9 cellular contexts compared by ENCODE assay signal in the genomic region with DNA sequence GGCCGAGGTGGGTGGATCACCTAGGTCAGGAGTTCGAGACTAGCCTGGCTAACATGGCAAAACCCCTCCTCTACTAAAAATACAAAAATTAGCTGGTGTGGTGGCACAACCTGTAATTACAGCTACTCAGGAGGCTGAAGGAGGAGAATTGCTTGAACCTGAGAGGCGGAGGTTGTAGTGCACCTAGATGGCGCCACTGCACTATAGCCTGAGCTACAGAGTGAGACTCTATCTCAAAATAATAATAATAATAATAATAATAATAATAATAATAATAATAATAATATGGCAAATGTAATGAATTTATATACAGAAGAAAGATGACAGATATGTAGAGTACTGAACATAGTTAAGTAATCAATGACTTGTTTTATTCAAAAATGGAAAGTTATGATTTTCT. TPM values are rescaled to one million over a fixed set of nuclear protein-coding genes. Genes with fewer than 3 reads are reported as not detected.
A peak's percentile ranks its signal among the peaks of the same experiment; 100 is the strongest.
DNase-seq lines count a peak whose midpoint lies in the region; FAIRE-seq and TF ChIP-seq lines count a peak whose summit lies in the region.
"Not testable (repeated sequence)": the region's sequence is repeated elsewhere in the genome, so short reads cannot be mapped to it uniquely, and the experiment has no call there.
"Had no signal": no experiment of that assay in that cellular context is flagged by ENCODE, and none has a peak within 500 bp of the region (broad histone marks: within the 10 kb centered on the region; RNA-seq: fewer than 3 reads in every experiment).

No MANE protein-coding gene starts in this region.

- H3K36me3 ChIP-seq in astrocyte (ENCODE audit: insufficient read depth, low read length); stomach: not testable (repeated sequence)

- intact Hi-C loops in stomach (cut with DNase I; ENCODE audit: low total_unique reads) = not testable (repeated sequence)

- not testable (repeated sequence) for H3K27ac ChIP-seq in astrocyte (ENCODE audit: low read depth, low read length); stomach

- not testable (repeated sequence) for H4K20me1 ChIP-seq in astrocyte (ENCODE audit: insufficient read depth, low read length)

- DNase-seq in D721Med (ENCODE audit: insufficient read length, low spot score); HFFc6; astrocyte (ENCODE audit: low read depth); fibroblast of mammary gland (ENCODE audit: low read depth): not testable (repeated sequence)
- DNase-seq in NCI-H69 (lab: John Stamatoyannopoulos, UW) (peak; percentile 51), nephron progenitor cell (peak; percentile 39), stomach (peak; percentile 27)
- DNase-seq in activated CD4-positive, CD25-positive, alpha-beta regulatory T cell treated with anti-CD3 and anti-CD28 coated beads, Interleukin-2, amount 50 U/mL, for 72 hours = peak; percentile 32

- TF ChIP-seq POLR2A in stomach (IDR thresholded peaks at IDR 0.05) = not testable (repeated sequence)

- TF ChIP-seq CTCF in D721Med (IDR thresholded peaks at IDR 0.05; ENCODE audit: insufficient read depth, missing control alignments) (peak; percentile 38), HFFc6 (IDR thresholded peaks at IDR 0.05) (peak; percentile 64; the same call in 1 of the 2 replicates), astrocyte (IDR thresholded peaks at IDR 0.05; ENCODE audit: insufficient read depth, low read depth, low read length) (peak; percentile 14), fibroblast of mammary gland (conservative IDR thresholded peaks at IDR 0.05; ENCODE audit: control insufficient read depth, insufficient read depth, low read depth, low read length) (peak; percentile 13), stomach (IDR thresholded peaks at IDR 0.05) (peak in 2 of 7 experiments; percentile 11 to 14)
- not testable (repeated sequence) for TF ChIP-seq CTCF in nephron progenitor cell (IDR thresholded peaks at IDR 0.05)

- peaks cover 61% of the 10 kb centered on the region for H3K4me1 Mint-ChIP-seq in HFFc6 (ENCODE audit: low read depth)
- not testable (repeated sequence) for H3K4me1 Mint-ChIP-seq in astrocyte (ENCODE audit: low read depth, unreplicated experiment); nephron progenitor cell

- not testable (repeated sequence) for TF ChIP-seq EP300 in stomach (IDR thresholded peaks at IDR 0.05)

- H3K79me2 ChIP-seq in astrocyte (ENCODE audit: insufficient read depth, low read length) = not testable (repeated sequence)

- H2AFZ ChIP-seq in astrocyte (ENCODE audit: low read depth, low read length) = not testable (repeated sequence)

- H3K4me2 ChIP-seq in astrocyte (ENCODE audit: low read length) = not testable (repeated sequence)

- H3K9me3 ChIP-seq in astrocyte (ENCODE audit: insufficient read depth, low read depth, low read length); stomach: not testable (repeated sequence)

- not testable (repeated sequence) for FAIRE-seq in D721Med (lab: Jason Lieb, UNC); astrocyte (lab: Jason Lieb, UNC)

- H3K4me1 ChIP-seq in astrocyte (ENCODE audit: insufficient read depth, low read length) = not testable (repeated sequence)
- peaks cover 0 to 34% (median 9%) of the 10 kb centered on the region in 4 donors for H3K4me1 ChIP-seq in stomach

- not testable (repeated sequence) for H3K4me3 ChIP-seq in astrocyte (ENCODE audit: insufficient read depth, low read depth, low read length); fibroblast of mammary gland (ENCODE audit: control insufficient read depth, low read depth, low read length); stomach

- H3K4me3 Mint-ChIP-seq in HFFc6; astrocyte (ENCODE audit: unreplicated experiment); nephron progenitor cell: not testable (repeated sequence)

- H3K27me3 ChIP-seq in astrocyte (ENCODE audit: insufficient read depth, low read length); stomach: not testable (repeated sequence)

- H3K36me3 Mint-ChIP-seq in HFFc6 (ENCODE audit: low read depth) = peaks cover 37% of the 10 kb centered on the region
- not testable (repeated sequence) for H3K36me3 Mint-ChIP-seq in astrocyte (ENCODE audit: low read depth, unreplicated experiment); nephron progenitor cell (ENCODE audit: low read depth)

- H3K9ac ChIP-seq in astrocyte (ENCODE audit: low read length) = not testable (repeated sequence)

- 70 to 81% (median 77%) methylated on average over 3 to 4 of the region's 4 CpGs for WGBS in stomach, 5 donors

- not testable (repeated sequence) for H3K9me3 Mint-ChIP-seq in HFFc6; astrocyte (ENCODE audit: unreplicated experiment); nephron progenitor cell

- not testable (repeated sequence) for H3K27ac Mint-ChIP-seq in HFFc6; astrocyte (ENCODE audit: unreplicated experiment); nephron progenitor cell

- not testable (repeated sequence) for H3K27me3 Mint-ChIP-seq in HFFc6 (ENCODE audit: insufficient read depth); astrocyte (ENCODE audit: low read depth, unreplicated experiment); nephron progenitor cell (ENCODE audit: low read depth, poor library complexity)

RNA-seq across cellular contexts. Expression of gene FGF7, which starts 48.2 kb away (rescaled TPM):
- 10 to 100 TPM; 12.1 to 59.8 (median 52.2) TPM for total RNA-seq in HFFc6 (2021; fragmentation: NEBNext Ultra II Directional; extraction: Animal tissue kit (Norgen Biotek cat#: 25700))
- total RNA-seq in astrocyte (0.26 and 0.43 TPM in 2 replicates), stomach (10 to 100 TPM in 4 of 5 donors, 1 to 10 TPM in 1; 2.6 to 55.1 (median 33.9) TPM)
- polyA plus RNA-seq in stomach = 10 to 100 TPM in 2 of 3 donors, 1 to 10 TPM in 1; 5.7 to 35.8 (median 26.3) TPM
- total RNA-seq: CD8-positive, alpha-beta memory T cell had no signal
- polyA plus RNA-seq: CD8-positive, alpha-beta memory T cell had no signal
